ENCODE assay signal across 1 cellular context in genomic region chr4:16230308-16230707, GRCh38.
TF ChIP-seq lines count a peak whose summit lies in the region.

No MANE protein-coding gene starts in this region.

TF ChIP-seq in HepG2, 621 proteins besides CTCF, POLR2A, EP300 and RAD21:
- no peak for TF ChIP-seq GMEB2 (CRISPR knock-in tag; IDR thresholded peaks at IDR 0.05; ENCODE audit: low read depth)
- no peak for TF ChIP-seq SAP130 (CRISPR knock-in tag; IDR thresholded peaks at IDR 0.05; ENCODE audit: low read depth)
- no peak for TF ChIP-seq SALL1 (CRISPR knock-in tag; IDR thresholded peaks at IDR 0.05)
